ENCODE assay signal across 8 cellular contexts in the genomic region with DNA sequence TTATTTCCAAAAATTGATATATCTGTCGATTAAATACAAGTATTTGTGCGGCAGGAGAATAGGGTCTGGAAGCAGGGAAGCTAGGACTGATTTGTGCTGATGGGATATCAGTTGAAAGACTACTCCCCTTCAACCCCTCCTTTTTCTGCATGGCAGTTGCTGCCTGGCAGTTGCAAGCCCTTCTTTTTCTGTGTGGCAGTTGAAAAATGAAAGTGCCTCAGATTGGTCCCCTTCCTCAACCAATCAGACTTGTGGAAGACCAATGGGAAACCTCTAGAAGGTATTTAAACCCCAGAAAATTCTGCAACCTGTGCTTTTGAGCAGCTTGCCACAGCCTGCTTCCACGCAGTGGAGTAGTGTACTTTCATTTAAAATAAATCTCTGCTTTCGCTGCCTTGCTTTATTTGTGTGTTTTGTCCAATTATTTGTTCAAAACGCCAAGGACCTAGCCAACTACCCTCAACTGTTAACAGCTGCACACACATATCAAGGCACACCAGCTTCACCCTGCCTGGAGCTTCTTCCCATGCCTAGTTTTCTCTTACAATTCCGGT. TPM values are rescaled to one million over a fixed set of nuclear protein-coding genes. Genes with fewer than 3 reads are reported as not detected.
A peak's percentile ranks its signal among the peaks of the same experiment; 100 is the strongest.
DNase-seq lines count a peak whose midpoint lies in the region; ATAC-seq and TF ChIP-seq lines count a peak whose summit lies in the region.

No MANE protein-coding gene starts in this region.

- H3K9me3 ChIP-seq in BLaER1 treated with 17β-estradiol and CSF1 and Interleukin-3, amounts not matched to agents 10 nM and 100 nM (replicated peaks in 1 of 11): peaks cover 0 to 6% (median 0%) of the 10 kb centered on the region in 11 experiments; a peak in 1 of 22 replicates

- ATAC-seq in HG02759 (IDR thresholded peaks at IDR 0.05; ENCODE audit: unreplicated experiment): no peak

- H3K36me3 ChIP-seq in BLaER1 treated with 17β-estradiol and CSF1 and Interleukin-3, amounts not matched to agents 10 nM and 100 nM: peaks cover 0 to 17% (median 15%) of the 10 kb centered on the region in 11 experiments; a peak in 17 of 22 replicates
- H3K36me3 ChIP-seq in GM06990 (ENCODE audit: control insufficient read depth, insufficient read depth, low read length): no peaks in the 10 kb centered on the region

- H4K20me1 ChIP-seq in BLaER1 treated with 17β-estradiol and CSF1 and Interleukin-3, amounts not matched to agents 10 nM and 100 nM: peaks cover 0 to 26% (median 15%) of the 10 kb centered on the region in 11 experiments; a peak in 15 of 22 replicates

- peak overlapping the region in 10 of 11 experiments; percentile 87 to 100 (median 98); a peak in 17 of 22 replicates for H3K9ac ChIP-seq in BLaER1 treated with 17β-estradiol and CSF1 and Interleukin-3, amounts not matched to agents 10 nM and 100 nM

- H3K4me3 ChIP-seq in BLaER1 treated with 17β-estradiol and CSF1 and Interleukin-3, amounts not matched to agents 10 nM and 100 nM: peak overlapping the region in 7 of 10 experiments; percentile 79 to 98 (median 92); a peak in 10 of 20 replicates
- peak overlapping the region; percentile 87 for H3K4me3 ChIP-seq in GM06990 (replicated peaks; ENCODE audit: low read depth, low read length)

- no peaks in the 10 kb centered on the region for H3K27me3 ChIP-seq in BLaER1 treated with 17β-estradiol and CSF1 and Interleukin-3, amounts not matched to agents 10 nM and 100 nM
- H3K27me3 ChIP-seq in GM06990 (replicated peaks; ENCODE audit: control insufficient read depth, insufficient read depth, low read length): no peaks in the 10 kb centered on the region

- peaks cover 14 to 34% (median 25%) of the 10 kb centered on the region in 10 experiments; a peak in 19 of 20 replicates for H3K4me1 ChIP-seq in BLaER1 treated with 17β-estradiol and CSF1 and Interleukin-3, amounts not matched to agents 10 nM and 100 nM

- in situ Hi-C loops in SK-MEL-5 (cut with HindIII; ENCODE audit: low pct_unique_long_range_greater_than_20kb, low sequenced_read_pairs): no loop called here

- H3K4me2 ChIP-seq in BLaER1 treated with 17β-estradiol and CSF1 and Interleukin-3, amounts not matched to agents 10 nM and 100 nM: peak overlapping the region; percentile 48 to 92 (median 78)

- no peak for DNase-seq in GM06990 (ENCODE audit: extremely low read depth, insufficient read length)
- peak; percentile 69 for DNase-seq in SK-MEL-5 (ENCODE audit: low read depth, low spot score)
- peak; percentile 12 for DNase-seq in fibroblast of peridontal ligament (ENCODE audit: extremely low read depth)
- no peak for DNase-seq in HCEC 1CT
- DNase-seq in NCI-H1048 (lab: John Stamatoyannopoulos, UW): no peak
- no peak for DNase-seq in activated CD8-positive, alpha-beta memory T cell treated with anti-CD3 and anti-CD28 coated beads, Interleukin-2, amount 50 U/mL, for 4 hours

- TF ChIP-seq CTCF in GM06990 (IDR thresholded peaks at IDR 0.05; ENCODE audit: insufficient read depth, low read length, poor library complexity, severe bottlenecking): no peak

- peak overlapping the region; percentile 86 to 100 (median 98); a peak in 20 of 22 replicates for H3K27ac ChIP-seq in BLaER1 treated with 17β-estradiol and CSF1 and Interleukin-3, amounts not matched to agents 10 nM and 100 nM

RNA-seq across cellular contexts. Expression of a gene that starts 1.5 kb away (rescaled TPM):
- 32.5 and 33.2 TPM in 2 replicates for total RNA-seq in SK-MEL-5 (2014; rRNA removed; shearing (Covaris generic))
- polyA plus RNA-seq in SK-MEL-5 (2015; cell fraction: cytosol; rRNA removed): 22.9 and 24.9 TPM in 2 replicates
- 38.2 and 45.7 TPM in 2 replicates for polyA plus RNA-seq in SK-MEL-5 (2015; cell fraction: nucleus; rRNA removed)

RNA-seq across cellular contexts. Expression of a gene that starts 19.5 kb away (rescaled TPM):
- not detected in 2 replicates for total RNA-seq in SK-MEL-5 (2014; rRNA removed; shearing (Covaris generic))
- not detected in 2 replicates for polyA plus RNA-seq in SK-MEL-5 (2015; cell fraction: cytosol; rRNA removed)
- polyA plus RNA-seq in SK-MEL-5 (2015; cell fraction: nucleus; rRNA removed): not detected in 2 replicates

Comparison
In these comparisons a context has a peak if more than half of its experiments do, and no peak if none do; other contexts are left out.
1. DNase-seq: peak in SK-MEL-5 (single experiment) and fibroblast of peridontal ligament (single experiment); none in GM06990 (single experiment), HCEC 1CT (single experiment), NCI-H1048 (single experiment) and activated CD8-positive, alpha-beta memory T cell treated with anti-CD3 and anti-CD28 coated beads, Interleukin-2, amount 50 U/mL, for 4 hours (single experiment).